Comparison of ENCODE assay signal across 5 cellular contexts in the genomic region with DNA sequence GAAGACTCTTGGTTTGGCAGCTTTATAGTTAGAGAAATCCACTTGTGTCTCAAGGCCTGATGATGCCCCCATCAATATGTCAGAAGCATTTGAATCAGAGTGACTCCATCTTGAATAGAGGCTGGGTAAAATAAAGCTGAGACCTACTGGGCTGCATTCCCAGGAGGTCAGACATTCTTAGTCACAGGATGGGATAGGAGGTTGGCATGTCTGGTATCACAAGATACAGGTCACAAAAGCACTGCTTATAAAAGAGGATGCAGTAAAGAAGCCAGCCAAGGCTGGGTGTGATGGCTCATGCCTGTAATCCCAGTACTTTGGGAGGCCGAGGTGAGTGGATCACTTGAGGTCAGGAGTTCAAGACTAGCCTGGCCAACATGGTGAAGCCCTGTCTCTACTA. TPM values are rescaled to one million over a fixed set of nuclear protein-coding genes. Genes with fewer than 3 reads are reported as not detected.
"Had no signal": no experiment of that assay in that cellular context is flagged by ENCODE, and none has a peak within 500 bp of the region (broad histone marks: within the 10 kb centered on the region; RNA-seq: fewer than 3 reads in every experiment).

No MANE protein-coding gene starts in this region.

RNA-seq across cellular contexts. Expression of a gene that starts 44.0 kb away (rescaled TPM):
- total RNA-seq: chondrocyte, MCF 10A, RPMI7951, SJSA1 had no signal
- polyA plus RNA-seq: aorta had no signal
